Comparison of ENCODE assay signal across 8 cellular contexts in genomic region chr7:102390697-102391484, GRCh38. TPM values are rescaled to one million over a fixed set of nuclear protein-coding genes. Genes with fewer than 3 reads are reported as not detected.
DNase-seq lines count a peak whose midpoint lies in the region; ATAC-seq and TF ChIP-seq lines count a peak whose summit lies in the region.

No MANE protein-coding gene starts in this region.

- H3K27ac ChIP-seq in left lung = no peak overlapping the region

- intact Hi-C loops in left lung (cut with DNase I) = loop anchor here in 1 of 2 donors (2.0 kb wide), 1 partner anchor 112 kb away; no protein-coding TSS in a partner anchor

- H3K4me1 ChIP-seq in left lung = peaks cover 0 to 7% of the 10 kb centered on the region in 2 donors

- H3K27me3 ChIP-seq in left lung = no peaks in the 10 kb centered on the region

- peak; percentile 46 to 54 for DNase-seq in AML-193 (lab: John Stamatoyannopoulos, UW)
- DNase-seq in NCI-H2227 treated with DMSO at 0.1 percent for 48 hours (lab: John Stamatoyannopoulos, UW) = peak; percentile 40
- DNase-seq in activated CD4-positive, alpha-beta T cell treated with anti-CD3 and anti-CD28 coated beads for 24 hours (ENCODE audit: low read depth in 2 of 2) = peak; percentile 54 to 57
- peak; percentile 78 for DNase-seq in cerebellum (ENCODE audit: low spot score)
- DNase-seq in left lung = peak; percentile 83 to 91
- peak; percentile 70 for DNase-seq in stimulated activated CD4-positive, alpha-beta T cell treated with anti-CD3 and anti-CD28 coated beads, Interleukin-4, amount 100 ng/mL, for 24 hours

- peaks cover 0 to 37% of the 10 kb centered on the region in 2 donors for H3K36me3 ChIP-seq in left lung

- peak; percentile 49 for ATAC-seq in GM21619 (IDR thresholded peaks at IDR 0.05; ENCODE audit: unreplicated experiment)
- ATAC-seq in left lung = peak; percentile 92
- ATAC-seq in GM19324 (IDR thresholded peaks at IDR 0.05; ENCODE audit: low FRiP score, unreplicated experiment) = no peak

- no peaks in the 10 kb centered on the region for H3K9me3 ChIP-seq in left lung

- no peak overlapping the region for H3K4me3 ChIP-seq in left lung

- peak; percentile 91 to 92 for TF ChIP-seq CTCF in left lung (IDR thresholded peaks at IDR 0.05)

RNA-seq across cellular contexts. Expression of gene PRKRIP1, which starts 5.3 kb away (rescaled TPM):
- total RNA-seq in cerebellum = 18.3 TPM
- 10 to 100 TPM; 17.1 to 18.8 TPM for total RNA-seq in left lung

RNA-seq across cellular contexts. Expression of gene SPDYE6, which starts 34.6 kb away (rescaled TPM):
- total RNA-seq in cerebellum (not detected), left lung (not detected)

RNA-seq across cellular contexts. Expression of gene ORAI2, which starts 42.5 kb away (rescaled TPM):
- total RNA-seq in cerebellum = 29.8 TPM
- total RNA-seq in left lung = 10 to 100 TPM; 22.3 to 38.2 TPM
